Comparison of ENCODE assay signal across 8 cellular contexts in the genomic region with DNA sequence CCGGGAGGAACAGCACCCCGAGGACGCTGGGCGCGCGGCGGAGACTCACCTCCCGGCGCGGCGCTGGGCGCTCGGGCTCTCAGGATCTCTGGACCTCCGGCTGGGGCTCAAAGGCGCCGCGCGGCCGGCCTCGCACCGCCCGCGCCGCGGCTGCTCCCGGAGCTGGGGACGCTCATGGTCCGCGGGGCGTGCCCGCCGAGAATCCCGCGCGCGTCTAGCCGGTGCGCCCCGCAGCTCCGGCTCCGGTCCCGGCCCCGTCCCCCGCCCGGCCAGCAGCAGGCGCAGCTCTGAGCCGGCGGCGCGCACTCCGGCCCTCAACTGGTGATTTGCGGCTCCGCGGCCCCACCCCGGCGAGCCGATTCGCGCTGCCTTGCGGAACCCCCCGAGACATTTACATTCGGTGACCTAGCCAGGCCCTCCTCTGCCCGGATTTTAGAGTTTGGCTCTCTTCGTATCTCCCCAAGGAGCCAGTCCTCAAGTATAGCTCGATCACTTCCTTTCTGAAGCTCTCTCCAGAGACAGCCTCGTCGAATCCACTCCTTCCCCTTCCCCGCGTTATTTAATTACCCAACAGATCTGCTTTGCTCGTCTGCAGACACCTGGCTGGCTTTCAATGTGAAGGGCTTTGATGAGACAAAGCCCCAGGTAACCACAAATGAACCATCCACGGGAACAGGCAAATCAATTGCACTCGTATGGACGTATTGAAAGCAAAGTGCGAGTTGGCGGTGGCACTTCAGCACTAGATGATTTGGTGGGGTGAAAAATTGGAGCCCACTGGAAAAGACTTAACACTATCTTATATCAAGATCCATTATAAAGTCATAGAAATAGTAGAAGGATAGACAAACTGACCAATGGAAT. TPM values are rescaled to one million over a fixed set of nuclear protein-coding genes. Genes with fewer than 3 reads are reported as not detected.
A peak's percentile ranks its signal among the peaks of the same experiment; 100 is the strongest.
DNase-seq lines count a peak whose midpoint lies in the region; ATAC-seq and TF ChIP-seq lines count a peak whose summit lies in the region.

A gene (minus strand): TSS at position 289 of the 864 bp plus-strand sequence. CDS start 6,907 bp downstream, outside the sequence.

- H3K27me3 ChIP-seq in ascending aorta (no peaks in the 10 kb centered on the region), right cardiac atrium (ENCODE audit: control insufficient read depth, insufficient read depth) (no peaks in the 10 kb centered on the region), prostate gland (replicated peaks; ENCODE audit: insufficient read depth) (no peaks in the 10 kb centered on the region)

- WGBS in right cardiac atrium = 3% methylated on average over 75 of the region's 75 CpGs
- 5% methylated on average over 43 of the region's 75 CpGs for WGBS in prostate gland

- H3K9me3 ChIP-seq in ascending aorta (no peaks in the 10 kb centered on the region), right cardiac atrium (ENCODE audit: control insufficient read depth, low read length) (no peaks in the 10 kb centered on the region), prostate gland (no peaks in the 10 kb centered on the region)

- peak within 1 kb of the TSS; percentile 90 to 92 for H3K27ac ChIP-seq in ascending aorta
- H3K27ac ChIP-seq in right cardiac atrium (ENCODE audit: low read length) = peak within 1 kb of the TSS; percentile 67
- peak within 1 kb of the TSS; percentile 79 to 90 for H3K27ac ChIP-seq in prostate gland

- peak; percentile 91 for TF ChIP-seq POLR2A in prostate gland (IDR thresholded peaks at IDR 0.05)

- no peaks in the 10 kb centered on the region for H3K36me3 ChIP-seq in ascending aorta
- H3K36me3 ChIP-seq in prostate gland = no peaks in the 10 kb centered on the region

- TF ChIP-seq CTCF in ascending aorta (IDR thresholded peaks at IDR 0.05) (peak in 2 of 3 experiments; percentile 33 to 41), prostate gland (IDR thresholded peaks at IDR 0.05) (peak in 2 of 4 experiments; percentile 34)

- intact Hi-C loops in ascending aorta (cut with DNase I) (loop anchor here (1.0 to 5.0 kb wide), 3 partner anchors 13 to 166 kb away; no protein-coding TSS in a partner anchor), right cardiac atrium (cut with DNase I) (loop anchor here in 3 of 4 donors (5.0 kb wide), 3 partner anchors 49 to 131 kb away; no protein-coding TSS in a partner anchor), prostate gland (cut with DNase I) (loop anchor here (2.0 to 10.0 kb wide), 3 partner anchors 51 to 237 kb away; a partner anchor contains a TSS)

- ATAC-seq in GM18909 (IDR thresholded peaks at IDR 0.05; ENCODE audit: poor library complexity, unreplicated experiment) (peak; percentile 67), HG03095 (IDR thresholded peaks at IDR 0.05; ENCODE audit: unreplicated experiment) (peak; percentile 67), right cardiac atrium (peak; percentile 85 to 89), GM18873 (IDR thresholded peaks at IDR 0.05; ENCODE audit: low FRiP score, unreplicated experiment) (no peak)

- DNase-seq in COLO668 (lab: John Stamatoyannopoulos, UW; ENCODE audit: unreplicated experiment) = peak; percentile 82
- DNase-seq in NCI-H510A (lab: John Stamatoyannopoulos, UW) = peak; percentile 61
- DNase-seq in ascending aorta (ENCODE audit: low spot score in 2 of 2) = peak in 1 of 2 donors; percentile 80
- peak; percentile 83 to 93 (median 93) for DNase-seq in right cardiac atrium
- DNase-seq in prostate gland (ENCODE audit: low spot score) = peak; percentile 73

- H3K4me3 ChIP-seq in ascending aorta (peak within 1 kb of the TSS; percentile 79 to 93), right cardiac atrium (ENCODE audit: low read length) (peak within 1 kb of the TSS; percentile 87), prostate gland (peak within 1 kb of the TSS; percentile 50 to 68)

- peaks cover 2 to 8% of the 10 kb centered on the region in 2 donors for H3K4me1 ChIP-seq in ascending aorta
- H3K4me1 ChIP-seq in right cardiac atrium (ENCODE audit: control insufficient read depth, insufficient read depth, low read length) = peaks cover 2% of the 10 kb centered on the region
- no peaks in the 10 kb centered on the region for H3K4me1 ChIP-seq in prostate gland (replicated peaks)

RNA-seq across cellular contexts. Expression of the gene that starts here (rescaled TPM):
- 41.0 TPM for total RNA-seq in ascending aorta
- 10 to 100 TPM; 12.5 to 17.4 (median 15.0) TPM for total RNA-seq in right cardiac atrium
- 10.1 TPM for polyA plus RNA-seq in right cardiac atrium
- 10 to 100 TPM; 22.9 to 52.8 TPM for total RNA-seq in prostate gland
